In the genomic region with DNA sequence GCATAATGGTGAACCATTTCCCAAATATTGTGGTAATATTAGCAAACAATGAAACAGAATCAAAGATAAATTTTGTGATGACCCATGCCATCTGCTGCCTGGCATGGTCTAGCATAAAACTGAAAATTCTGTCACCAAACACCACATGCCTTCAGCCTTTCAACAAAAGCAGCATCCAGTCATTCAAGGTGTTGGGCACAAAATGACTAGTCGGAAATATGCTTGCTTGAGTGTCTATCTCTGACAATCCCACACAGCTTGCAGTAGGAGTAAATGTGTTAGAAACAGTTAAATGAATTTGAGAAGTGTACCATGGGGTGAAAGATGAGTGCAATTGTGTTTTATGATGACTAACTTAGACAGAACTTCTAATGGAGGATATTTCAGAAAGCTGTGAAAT, we compare ENCODE assay signal across 23 cellular contexts.
A peak's percentile ranks its signal among the peaks of the same experiment; 100 is the strongest.
DNase-seq lines count a peak whose midpoint lies in the region; ATAC-seq, FAIRE-seq and TF ChIP-seq lines count a peak whose summit lies in the region.
"Had no signal": no experiment of that assay in that cellular context is flagged by ENCODE, and none has a peak within 500 bp of the region (broad histone marks: within the 10 kb centered on the region; RNA-seq: fewer than 3 reads in every experiment).

No MANE protein-coding gene starts in this region.

- no peak overlapping the region for H3K4me3 ChIP-seq in GM06990 (replicated peaks; ENCODE audit: low read depth, low read length)
- H3K4me3 ChIP-seq: BLaER1 treated with 17β-estradiol and CSF1 and Interleukin-3, amounts not matched to agents 10 nM and 100 nM; GM23248; HAP-1 had no signal

- ATAC-seq in GM18867 (IDR thresholded peaks at IDR 0.05; ENCODE audit: unreplicated experiment) (peak; percentile 49), GM21360 (IDR thresholded peaks at IDR 0.05; ENCODE audit: unreplicated experiment) (no peak)

- H3K27ac Mint-ChIP-seq in nephron progenitor cell: peak overlapping the region; percentile 8
- H3K27ac Mint-ChIP-seq: B cell; CD14-positive monocyte; CD4-positive, alpha-beta T cell; HFFc6 had no signal

- no peak overlapping the region for H3K4me3 Mint-ChIP-seq in nephron progenitor cell
- H3K4me3 Mint-ChIP-seq: B cell; CD14-positive monocyte; CD4-positive, alpha-beta T cell; CD8-positive, alpha-beta memory T cell; HFFc6 had no signal

- DNase-seq in GM06990 (ENCODE audit: extremely low read depth, insufficient read length) (peak; percentile 30), H54 (ENCODE audit: insufficient read length, low spot score) (no peak), nephron progenitor cell (no peak), posterior cingulate gyrus (no peak), NCI-H226 (no peak)
- DNase-seq: CD4-positive, alpha-beta T cell; CD8-positive, alpha-beta memory T cell; DMS53; DMS79 treated with DMSO at 0.1 percent for 48 hours; GF-D8; GM23248; HFFc6 had no signal

- no peaks in the 10 kb centered on the region for H3K36me3 ChIP-seq in GM06990 (ENCODE audit: control insufficient read depth, insufficient read depth, low read length)
- H3K36me3 ChIP-seq: BLaER1 treated with 17β-estradiol and CSF1 and Interleukin-3, amounts not matched to agents 10 nM and 100 nM; HAP-1 had no signal

- TF ChIP-seq CTCF in GM06990 (IDR thresholded peaks at IDR 0.05; ENCODE audit: insufficient read depth, low read length, poor library complexity, severe bottlenecking) (no peak), nephron progenitor cell (IDR thresholded peaks at IDR 0.05) (no peak)

- no peaks in the 10 kb centered on the region for H3K9me3 Mint-ChIP-seq in nephron progenitor cell
- H3K9me3 Mint-ChIP-seq: CD4-positive, alpha-beta T cell; HFFc6 had no signal

- H3K36me3 Mint-ChIP-seq in nephron progenitor cell (ENCODE audit: low read depth): no peaks in the 10 kb centered on the region
- H3K36me3 Mint-ChIP-seq: CD14-positive monocyte; CD8-positive, alpha-beta memory T cell had no signal

- H3K27me3 Mint-ChIP-seq in nephron progenitor cell (ENCODE audit: low read depth, poor library complexity): peaks cover 9% of the 10 kb centered on the region
- H3K27me3 Mint-ChIP-seq: B cell had no signal

- intact Hi-C loops in posterior cingulate gyrus (cut with DNase I): no loop called here

- TF ChIP-seq POLR2A in H54 (IDR thresholded peaks at IDR 0.05; ENCODE audit: low read depth, low read length): no peak

- no peaks in the 10 kb centered on the region for H3K27me3 ChIP-seq in GM06990 (replicated peaks; ENCODE audit: control insufficient read depth, insufficient read depth, low read length)
- H3K27me3 ChIP-seq: BLaER1 treated with 17β-estradiol and CSF1 and Interleukin-3, amounts not matched to agents 10 nM and 100 nM had no signal

- FAIRE-seq in H54 (lab: Jason Lieb, UNC): peak; percentile 50
- FAIRE-seq: A204.1, D721Med, GM12891, GM18507, H1 had no signal

- H3K4me1 Mint-ChIP-seq in nephron progenitor cell: peaks cover 32% of the 10 kb centered on the region
- H3K4me1 Mint-ChIP-seq: B cell; CD14-positive monocyte; CD8-positive, alpha-beta memory T cell had no signal
